12 cellular contexts compared by ENCODE assay signal in genomic region chr11:35919244-35919643, GRCh38. TPM values are rescaled to one million over a fixed set of nuclear protein-coding genes. Genes with fewer than 3 reads are reported as not detected.
A peak's percentile ranks its signal among the peaks of the same experiment; 100 is the strongest.
DNase-seq lines count a peak whose midpoint lies in the region; TF ChIP-seq lines count a peak whose summit lies in the region.
"Had no signal": no experiment of that assay in that cellular context is flagged by ENCODE, and none has a peak within 500 bp of the region (broad histone marks: within the 10 kb centered on the region; RNA-seq: fewer than 3 reads in every experiment).

No MANE protein-coding gene starts in this region.

- H3K9me3 Mint-ChIP-seq in osteocyte (ENCODE audit: unreplicated experiment) = no peaks in the 10 kb centered on the region
- H3K9me3 Mint-ChIP-seq: activated T-cell treated with anti-CD3 and anti-CD28 coated beads, Interleukin-2, amount 50 U/mL, for 4 hours; CD8-positive, alpha-beta T cell had no signal

- no peak for TF ChIP-seq EP300 in ovary (IDR thresholded peaks at IDR 0.05)

- H3K4me3 Mint-ChIP-seq in osteocyte (ENCODE audit: unreplicated experiment) = no peak overlapping the region
- H3K4me3 Mint-ChIP-seq: activated T-cell treated with anti-CD3 and anti-CD28 coated beads, Interleukin-2, amount 50 U/mL, for 4 hours; CD8-positive, alpha-beta T cell had no signal

- no peak overlapping the region for H2AFZ ChIP-seq in KMS-11 (ENCODE audit: low read depth)

- H3K4me1 ChIP-seq in KMS-11 (ENCODE audit: low read depth, poor library complexity, severe bottlenecking) = peaks cover 56% of the 10 kb centered on the region
- H3K4me1 ChIP-seq in vagina = no peaks in the 10 kb centered on the region
- no peaks in the 10 kb centered on the region for H3K4me1 ChIP-seq in ovary (ENCODE audit: insufficient read depth)

- no peaks in the 10 kb centered on the region for H3K36me3 ChIP-seq in KMS-11 (ENCODE audit: insufficient read depth)
- no peaks in the 10 kb centered on the region for H3K36me3 ChIP-seq in vagina
- H3K36me3 ChIP-seq in ovary = no peaks in the 10 kb centered on the region
- H3K36me3 ChIP-seq: thoracic aorta had no signal

- no peak overlapping the region for H3K27ac Mint-ChIP-seq in osteocyte (ENCODE audit: unreplicated experiment)
- H3K27ac Mint-ChIP-seq: CD8-positive, alpha-beta T cell had no signal

- TF ChIP-seq POLR2A in vagina (IDR thresholded peaks at IDR 0.05) (no peak), ovary (IDR thresholded peaks at IDR 0.05) (no peak)

- peak; percentile 76 for DNase-seq in NCI-H2196 treated with DMSO at 0.1 percent for 48 hours (lab: John Stamatoyannopoulos, UW; ENCODE audit: unreplicated experiment)
- peak; percentile 52 for DNase-seq in ecto neural progenitor cell (ENCODE audit: low spot score)
- DNase-seq in occipital lobe (lab: John Stamatoyannopoulos, UW) = peak; percentile 7
- no peak for DNase-seq in vagina (ENCODE audit: extremely low spot score in 2 of 2)
- DNase-seq in RKO (ENCODE audit: low spot score) = no peak
- DNase-seq in osteocyte (ENCODE audit: extremely low spot score, unreplicated experiment) = no peak
- DNase-seq in ovary = no peak
- DNase-seq: activated T-cell treated with anti-CD3 and anti-CD28 coated beads, Interleukin-2, amount 50 U/mL, for 4 hours; CD8-positive, alpha-beta T cell had no signal

- 88 to 92% (median 89%) methylated on average over 3 of the region's 3 CpGs for WGBS in ovary, 3 donors

- TF ChIP-seq CTCF in KMS-11 (conservative IDR thresholded peaks at IDR 0.05; ENCODE audit: low read depth, low read length) (no peak), vagina (IDR thresholded peaks at IDR 0.05) (no peak), osteocyte (IDR thresholded peaks at IDR 0.05) (no peak), ovary (IDR thresholded peaks at IDR 0.05) (no peak)

- H3K9me3 ChIP-seq in vagina = no peaks in the 10 kb centered on the region
- H3K9me3 ChIP-seq in ovary = no peaks in the 10 kb centered on the region
- H3K9me3 ChIP-seq: thoracic aorta had no signal

- H3K36me3 Mint-ChIP-seq in osteocyte (ENCODE audit: unreplicated experiment) = no peaks in the 10 kb centered on the region
- H3K36me3 Mint-ChIP-seq: CD8-positive, alpha-beta T cell had no signal

- peaks cover 23% of the 10 kb centered on the region; the same call in 1 of the 2 replicates for H3K27me3 ChIP-seq in KMS-11 (ENCODE audit: insufficient read depth, low read depth)
- no peaks in the 10 kb centered on the region for H3K27me3 ChIP-seq in vagina
- no peaks in the 10 kb centered on the region for H3K27me3 ChIP-seq in ovary

- H3K9ac ChIP-seq in KMS-11 = no peak overlapping the region

- H3K4me2 ChIP-seq in KMS-11 = peak overlapping the region; percentile 15; the same call in 1 of the 2 replicates

- H4K20me1 ChIP-seq in KMS-11 (ENCODE audit: insufficient read depth) = no peaks in the 10 kb centered on the region

- H3K79me2 ChIP-seq in KMS-11 (ENCODE audit: insufficient read depth, low read depth) = no peaks in the 10 kb centered on the region

- H3K4me1 Mint-ChIP-seq in osteocyte (ENCODE audit: unreplicated experiment) = peaks cover 5% of the 10 kb centered on the region

- intact Hi-C loops in vagina (cut with DNase I) = no loop called here
- intact Hi-C loops in ovary (cut with DNase I) = no loop called here

- H3K27ac ChIP-seq in KMS-11 (no peak overlapping the region), vagina (no peak overlapping the region), ovary (no peak overlapping the region)
- H3K27ac ChIP-seq: thoracic aorta, VCaP had no signal

- no peak overlapping the region for H3K4me3 ChIP-seq in KMS-11 (IDR thresholded peaks at IDR 0.05; ENCODE audit: insufficient read depth, low read depth, low read length)
- H3K4me3 ChIP-seq in vagina = no peak overlapping the region
- no peak overlapping the region for H3K4me3 ChIP-seq in ovary
- H3K4me3 ChIP-seq: thoracic aorta had no signal

- peaks cover 25% of the 10 kb centered on the region for H3K27me3 Mint-ChIP-seq in osteocyte (ENCODE audit: unreplicated experiment)

RNA-seq across cellular contexts. Expression of gene LDLRAD3, which starts 24.6 kb away (rescaled TPM):
- 58.8 TPM for total RNA-seq in occipital lobe
- 34.4 TPM for total RNA-seq in vagina
- total RNA-seq in osteocyte = 15.0 and 18.2 TPM in 2 replicates
- 10 to 100 TPM; 14.5 to 32.4 (median 18.8) TPM for total RNA-seq in ovary
- polyA plus RNA-seq in ovary = 10 to 100 TPM; 17.1 TPM
- total RNA-seq: CD8-positive, alpha-beta T cell had no signal

Comparison
In these comparisons a context has a peak if more than half of its experiments do, and no peak if none do; other contexts are left out.
1. DNase-seq: peak in NCI-H2196 treated with DMSO at 0.1 percent for 48 hours (single experiment), ecto neural progenitor cell (single experiment) and occipital lobe (single experiment); none in vagina (0 of 2), RKO (single experiment), osteocyte (single experiment) and ovary (0 of 5).